20 cellular contexts compared by ENCODE assay signal in the genomic region with DNA sequence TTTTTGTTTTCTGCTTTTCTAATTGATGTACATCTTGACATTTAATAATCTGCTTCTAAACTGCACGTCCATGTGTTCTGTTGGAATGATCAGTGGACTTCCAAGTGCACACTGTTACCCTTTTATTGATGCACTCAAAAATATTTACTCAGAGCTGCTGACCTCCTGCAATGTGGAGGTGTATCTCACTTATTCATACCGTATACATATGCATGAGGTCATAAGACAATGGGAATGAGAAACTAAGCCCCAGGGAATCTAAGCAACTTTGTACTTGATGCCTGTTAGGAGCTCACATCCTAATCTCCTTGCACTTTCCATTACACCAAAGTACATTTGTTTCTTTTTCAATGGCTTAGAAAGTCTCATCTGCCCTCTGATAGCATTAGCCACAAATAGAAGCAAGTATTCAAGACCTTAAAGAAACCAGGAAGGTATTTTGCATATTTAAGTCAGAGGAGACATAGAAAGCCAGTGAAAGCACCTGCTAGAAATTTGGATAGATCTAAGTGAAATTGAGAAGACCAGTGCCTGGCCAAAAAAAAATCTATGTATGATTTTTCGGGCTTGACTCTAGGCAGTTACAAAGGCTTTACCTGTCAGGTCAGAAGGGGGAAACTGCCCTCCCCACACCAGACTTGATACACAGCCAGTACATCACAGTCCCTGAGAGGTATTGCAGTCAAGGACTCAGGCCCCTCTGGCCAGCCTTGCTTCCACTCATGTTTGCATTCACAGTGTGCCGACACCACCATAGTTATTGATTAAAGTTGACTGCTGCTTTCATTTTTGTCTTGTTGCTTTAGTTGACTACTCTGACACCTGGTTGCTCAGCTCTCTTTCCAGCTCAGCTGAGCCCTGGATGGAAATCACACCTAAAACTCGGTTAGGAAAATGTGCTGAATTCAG.
"Had no signal": no experiment of that assay in that cellular context is flagged by ENCODE, and none has a peak within 500 bp of the region (broad histone marks: within the 10 kb centered on the region; RNA-seq: fewer than 3 reads in every experiment).

No MANE protein-coding gene starts in this region.

- H3K4me3 Mint-ChIP-seq: activated CD4-positive, alpha-beta memory T cell treated with anti-CD3 and anti-CD28 coated beads, Interleukin-2, amount 10 ng/mL, durations not matched to agents 7 days and 5 days; activated naive CD4-positive, alpha-beta T cell treated with anti-CD3 and anti-CD28 coated beads, Interleukin-2, amount 10 ng/mL, durations not matched to agents 7 days and 5 days; activated T-cell treated with anti-CD3 and anti-CD28 coated beads, Interleukin-2, amount 50 U/mL, for 24 hours; naive thymus-derived CD8-positive, alpha-beta T cell; stimulated activated naive B cell treated with anti-CD40 and anti-IgM and Interleukin-4, amounts not matched to agents 10 μg/mL and 1 μg/mL and 100 μg/mL, for 72 hours had no signal

- ATAC-seq: left ventricle myocardium superior; naive thymus-derived CD8-positive, alpha-beta T cell; stimulated activated naive B cell treated with anti-CD40 and anti-IgM and Interleukin-4, amounts not matched to agents 10 μg/mL and 1 μg/mL and 100 μg/mL, for 72 hours had no signal

- H3K9me3 Mint-ChIP-seq: activated naive CD4-positive, alpha-beta T cell treated with anti-CD3 and anti-CD28 coated beads, Interleukin-2, amount 10 ng/mL, durations not matched to agents 7 days and 5 days; stimulated activated naive B cell treated with anti-CD40 and anti-IgM and Interleukin-4, amounts not matched to agents 10 μg/mL and 1 μg/mL and 100 μg/mL, for 72 hours had no signal

- FAIRE-seq: endothelial cell of umbilical vein had no signal

- H3K36me3 Mint-ChIP-seq: activated naive CD4-positive, alpha-beta T cell treated with anti-CD3 and anti-CD28 coated beads, Interleukin-2, amount 10 ng/mL, durations not matched to agents 7 days and 5 days; naive thymus-derived CD8-positive, alpha-beta T cell; stimulated activated naive B cell treated with anti-CD40 and anti-IgM and Interleukin-4, amounts not matched to agents 10 μg/mL and 1 μg/mL and 100 μg/mL, for 72 hours had no signal

- H3K27me3 ChIP-seq: ascending aorta, colonic mucosa, thyroid gland, uterus had no signal

- H3K27ac Mint-ChIP-seq: activated CD4-positive, alpha-beta memory T cell treated with anti-CD3 and anti-CD28 coated beads, Interleukin-2, amount 10 ng/mL, durations not matched to agents 7 days and 5 days; activated naive CD4-positive, alpha-beta T cell treated with anti-CD3 and anti-CD28 coated beads, Interleukin-2, amount 10 ng/mL, durations not matched to agents 7 days and 5 days; activated T-cell treated with anti-CD3 and anti-CD28 coated beads, Interleukin-2, amount 50 U/mL, for 24 hours; naive thymus-derived CD8-positive, alpha-beta T cell; stimulated activated naive B cell treated with anti-CD40 and anti-IgM and Interleukin-4, amounts not matched to agents 10 μg/mL and 1 μg/mL and 100 μg/mL, for 72 hours had no signal

- H3K4me3 ChIP-seq: ascending aorta, colonic mucosa, thyroid gland, uterus had no signal

- DNase-seq: activated CD4-positive, alpha-beta memory T cell treated with anti-CD3 and anti-CD28 coated beads, Interleukin-2, amount 10 ng/mL, durations not matched to agents 7 days and 5 days; activated CD4-positive, alpha-beta T cell treated with anti-CD3 and anti-CD28 coated beads for 4 hours; activated naive CD4-positive, alpha-beta T cell treated with anti-CD3 and anti-CD28 coated beads, Interleukin-2, amount 10 ng/mL, durations not matched to agents 7 days and 5 days; activated T-cell treated with anti-CD3 and anti-CD28 coated beads, Interleukin-2, amount 50 U/mL, for 24 hours; caudate nucleus; colonic mucosa; effector CD4-positive, alpha-beta T cell; foreskin fibroblast; glutamatergic neuron; hypothalamus; left ventricle myocardium superior; mesenchymal stem cell; naive thymus-derived CD8-positive, alpha-beta T cell; stimulated activated CD4-positive, alpha-beta T cell treated with anti-CD3 and anti-CD28 coated beads, Interleukin-2, amount 100 ng/mL, for 48 hours; stimulated activated naive B cell treated with anti-CD40 and anti-IgM and Interleukin-4, amounts not matched to agents 10 μg/mL and 1 μg/mL and 100 μg/mL, for 72 hours; uterus; WERI-Rb-1 had no signal

- H3K36me3 ChIP-seq: ascending aorta, colonic mucosa, thyroid gland, uterus, WERI-Rb-1 had no signal

- H3K4me1 Mint-ChIP-seq: activated CD4-positive, alpha-beta memory T cell treated with anti-CD3 and anti-CD28 coated beads, Interleukin-2, amount 10 ng/mL, durations not matched to agents 7 days and 5 days; activated naive CD4-positive, alpha-beta T cell treated with anti-CD3 and anti-CD28 coated beads, Interleukin-2, amount 10 ng/mL, durations not matched to agents 7 days and 5 days; naive thymus-derived CD8-positive, alpha-beta T cell; stimulated activated naive B cell treated with anti-CD40 and anti-IgM and Interleukin-4, amounts not matched to agents 10 μg/mL and 1 μg/mL and 100 μg/mL, for 72 hours had no signal
